ENCODE assay signal across 17 cellular contexts in genomic region chr16:77323695-77324094, GRCh38.
DNase-seq lines count a peak whose midpoint lies in the region; TF ChIP-seq lines count a peak whose summit lies in the region.
"Had no signal": no experiment of that assay in that cellular context is flagged by ENCODE, and none has a peak within 500 bp of the region (broad histone marks: within the 10 kb centered on the region; RNA-seq: fewer than 3 reads in every experiment).

No MANE protein-coding gene starts in this region.

- no peak overlapping the region for H2BK12ac ChIP-seq in mesenchymal stem cell (ENCODE audit: low read length in 2 of 2)

- H3K79me1 ChIP-seq in mesenchymal stem cell (replicated peaks; ENCODE audit: low read length, poor library complexity, severe bottlenecking) = no peaks in the 10 kb centered on the region

- no peak for TF ChIP-seq CTCF in Loucy (conservative IDR thresholded peaks at IDR 0.05; ENCODE audit: low read length)
- TF ChIP-seq CTCF in PC-9 (conservative IDR thresholded peaks at IDR 0.05) = no peak
- no peak for TF ChIP-seq CTCF in mammary epithelial cell (conservative IDR thresholded peaks at IDR 0.05 in 1 of 2, IDR thresholded peaks at IDR 0.05 in 1 of 2; ENCODE audit: extremely low read depth in 1 of 2, insufficient read depth in 1 of 2, low read depth in 1 of 2, low read length in 2 of 2)

- no peak overlapping the region for H4K91ac ChIP-seq in mesenchymal stem cell (ENCODE audit: low read length)

- H3K9me3 ChIP-seq in Loucy (ENCODE audit: insufficient read depth, low read depth, low read length) (no peaks in the 10 kb centered on the region), PC-9 (ENCODE audit: insufficient read depth, low read depth) (no peaks in the 10 kb centered on the region), mesenchymal stem cell (ENCODE audit: control insufficient read depth, low read length) (no peaks in the 10 kb centered on the region), mammary epithelial cell (replicated peaks; ENCODE audit: insufficient read depth, low read length) (no peaks in the 10 kb centered on the region)
- H3K9me3 ChIP-seq: BLaER1 treated with 17β-estradiol and CSF1 and Interleukin-3, amounts not matched to agents 10 nM and 100 nM; HAP-1 had no signal

- peaks cover 14% of the 10 kb centered on the region for H3K4me1 ChIP-seq in Loucy (ENCODE audit: insufficient read depth, low read length, poor library complexity, severe bottlenecking)
- no peaks in the 10 kb centered on the region for H3K4me1 ChIP-seq in PC-9 (replicated peaks; ENCODE audit: insufficient read depth)
- no peaks in the 10 kb centered on the region for H3K4me1 ChIP-seq in mesenchymal stem cell (ENCODE audit: control insufficient read depth, insufficient read depth, low read depth, low read length)
- no peaks in the 10 kb centered on the region for H3K4me1 ChIP-seq in mammary epithelial cell (ENCODE audit: insufficient read depth, low read length)
- H3K4me1 ChIP-seq: HAP-1 had no signal

- H3K4me3 ChIP-seq in Loucy (ENCODE audit: low read length, poor library complexity, severe bottlenecking) (no peak overlapping the region), PC-9 (no peak overlapping the region), mesenchymal stem cell (ENCODE audit: insufficient read depth in 1 of 2, low read depth in 1 of 2, low read length in 2 of 2) (no peak overlapping the region), mammary epithelial cell (replicated peaks in 1 of 3; ENCODE audit: insufficient read depth in 1 of 3, low read depth in 2 of 3, low read length in 3 of 3) (no peak overlapping the region)
- H3K4me3 ChIP-seq: BLaER1 treated with 17β-estradiol and CSF1 and Interleukin-3, amounts not matched to agents 10 nM and 100 nM; GM12878; GM23248; HAP-1 had no signal

- in situ Hi-C loops in mammary epithelial cell (cut with MboI; ENCODE audit: low sequenced_read_pairs in 2 of 2) = no loop called here

- POLR2A ChIA-PET in PC-9 (lab: Charles Lee; ENCODE audit: unreplicated experiment) = no interaction called here
- POLR2A ChIA-PET in HEK293T (lab: Yijun Ruan, JAX) = no interaction called here

- H4K20me1 ChIP-seq in Loucy (ENCODE audit: insufficient read depth, low read length, poor library complexity, severe bottlenecking) (no peaks in the 10 kb centered on the region), PC-9 (ENCODE audit: insufficient read depth) (no peaks in the 10 kb centered on the region), mammary epithelial cell (ENCODE audit: insufficient read depth, low read length) (no peaks in the 10 kb centered on the region)
- H4K20me1 ChIP-seq: BLaER1 treated with 17β-estradiol and CSF1 and Interleukin-3, amounts not matched to agents 10 nM and 100 nM had no signal

- H3K79me2 ChIP-seq in Loucy (ENCODE audit: insufficient read depth, low read length) (no peaks in the 10 kb centered on the region), PC-9 (ENCODE audit: low read depth) (no peaks in the 10 kb centered on the region), mammary epithelial cell (ENCODE audit: insufficient read depth, low read length) (no peaks in the 10 kb centered on the region)

- H3K27ac ChIP-seq in PC-9 (no peak overlapping the region), mesenchymal stem cell (ENCODE audit: low read length, poor library complexity, severe bottlenecking) (no peak overlapping the region), mammary epithelial cell (ENCODE audit: insufficient read depth, low read depth, low read length) (no peak overlapping the region)
- H3K27ac ChIP-seq: BLaER1 treated with 17β-estradiol and CSF1 and Interleukin-3, amounts not matched to agents 10 nM and 100 nM; GM23248; HL-60 had no signal

- WGBS in mesenchymal stem cell = 71% methylated on average over 1 of the region's 2 CpGs
- 14% methylated on average over 2 of the region's 2 CpGs for WGBS in mammary epithelial cell (ENCODE audit: low coverage, missing lambda C conversion rate)

- H3K18ac ChIP-seq in mesenchymal stem cell (ENCODE audit: low read depth in 1 of 2, low read length in 2 of 2) = no peak overlapping the region

- BruUV-seq in PC-9 (replicated peaks; lab: Mats Ljungman, UMichigan) = no TSS peak
- no TSS peak for BruUV-seq in mammary epithelial cell (replicated peaks; lab: Mats Ljungman, UMichigan)

- no peak overlapping the region for H2BK5ac ChIP-seq in mesenchymal stem cell (ENCODE audit: low read depth, low read length, poor library complexity, severe bottlenecking)

- H3K4me2 ChIP-seq in Loucy (ENCODE audit: low read depth, low read length, poor library complexity, severe bottlenecking) = peak overlapping the region; percentile 38
- no peak overlapping the region for H3K4me2 ChIP-seq in PC-9
- no peak overlapping the region for H3K4me2 ChIP-seq in mesenchymal stem cell (ENCODE audit: low read length, poor library complexity, severe bottlenecking)
- no peak overlapping the region for H3K4me2 ChIP-seq in mammary epithelial cell (ENCODE audit: insufficient read depth, low read depth, low read length)
- H3K4me2 ChIP-seq: BLaER1 treated with 17β-estradiol and CSF1 and Interleukin-3, amounts not matched to agents 10 nM and 100 nM had no signal

- no peak overlapping the region for H3K23ac ChIP-seq in mesenchymal stem cell (ENCODE audit: low read length in 2 of 2)

- H3K14ac ChIP-seq in mesenchymal stem cell (ENCODE audit: low read length in 2 of 2) = no peak overlapping the region

- no peak overlapping the region for H4K8ac ChIP-seq in mesenchymal stem cell (ENCODE audit: low read length)

- dilution Hi-C loops in mammary epithelial cell (cut with HindIII; ENCODE audit: low sequenced_read_pairs) = no loop called here

- no peaks in the 10 kb centered on the region for H3F3A ChIP-seq in Loucy (ENCODE audit: low read depth)
- H3F3A ChIP-seq in PC-9 (ENCODE audit: insufficient read depth, low read depth) = no peaks in the 10 kb centered on the region

- CTCF ChIA-PET in PC-9 (lab: Charles Lee) (no interaction called here), HEK293T (lab: Yijun Ruan, JAX) (no interaction called here), mammary epithelial cell (lab: Charles Lee; ENCODE audit: low non-redundant PET) (no interaction called here)

- DNase-seq in DMS79 treated with DMSO at 0.1 percent for 48 hours (lab: John Stamatoyannopoulos, UW) (peak; percentile 17), DMS79 (lab: John Stamatoyannopoulos, UW) (no peak), PC-9 (no peak), mesenchymal stem cell (no peak), HEK293T (ENCODE audit: extremely low spot score) (no peak), mammary epithelial cell (no peak)
- DNase-seq: 8988T; Calu3; CD8-positive, alpha-beta T cell; EL; GM23248; HFFc6 had no signal

- no peaks in the 10 kb centered on the region for H3K36me3 ChIP-seq in Loucy (ENCODE audit: insufficient read depth, low read length)
- H3K36me3 ChIP-seq in PC-9 (ENCODE audit: low read depth) = no peaks in the 10 kb centered on the region
- no peaks in the 10 kb centered on the region for H3K36me3 ChIP-seq in mesenchymal stem cell (ENCODE audit: control insufficient read depth in 1 of 2, insufficient read depth in 2 of 2, low read depth in 1 of 2, low read length in 2 of 2)
- no peaks in the 10 kb centered on the region for H3K36me3 ChIP-seq in mammary epithelial cell (ENCODE audit: insufficient read depth, low read length)
- H3K36me3 ChIP-seq: BLaER1 treated with 17β-estradiol and CSF1 and Interleukin-3, amounts not matched to agents 10 nM and 100 nM; HAP-1 had no signal

- H2AK5ac ChIP-seq in mesenchymal stem cell (ENCODE audit: low read length, severe bottlenecking) = no peak overlapping the region

- H3K27me3 ChIP-seq in Loucy (ENCODE audit: insufficient read depth, low read length, poor library complexity, severe bottlenecking) = no peaks in the 10 kb centered on the region
- H3K27me3 ChIP-seq in PC-9 (ENCODE audit: insufficient read depth, low read depth) = no peaks in the 10 kb centered on the region
- H3K27me3 ChIP-seq in mesenchymal stem cell (ENCODE audit: control insufficient read depth in 1 of 2, insufficient read depth in 1 of 2, low read length in 2 of 2) = no peaks in the 10 kb centered on the region
- H3K27me3 ChIP-seq in mammary epithelial cell (ENCODE audit: insufficient read depth, low read length) = peaks cover 1% of the 10 kb centered on the region
- H3K27me3 ChIP-seq: BLaER1 treated with 17β-estradiol and CSF1 and Interleukin-3, amounts not matched to agents 10 nM and 100 nM had no signal

- no peak overlapping the region for H2BK120ac ChIP-seq in mesenchymal stem cell (ENCODE audit: low read depth, low read length)

- H3K9ac ChIP-seq in Loucy (ENCODE audit: low read depth, low read length, poor library complexity, severe bottlenecking) (no peak overlapping the region), mesenchymal stem cell (ENCODE audit: low read length) (no peak overlapping the region), mammary epithelial cell (ENCODE audit: insufficient read depth, low read length) (no peak overlapping the region)
- H3K9ac ChIP-seq: BLaER1 treated with 17β-estradiol and CSF1 and Interleukin-3, amounts not matched to agents 10 nM and 100 nM; GM23248 had no signal

- no peak overlapping the region for H3K4ac ChIP-seq in mesenchymal stem cell (ENCODE audit: low read depth in 1 of 2, low read length in 2 of 2)

- H3K9me2 ChIP-seq in Loucy (replicated peaks; ENCODE audit: low read depth, low read length) = no peaks in the 10 kb centered on the region
- H3K9me2 ChIP-seq in PC-9 (ENCODE audit: insufficient read depth) = no peaks in the 10 kb centered on the region

- no peak overlapping the region for H2BK15ac ChIP-seq in mesenchymal stem cell (ENCODE audit: low read depth, poor library complexity, severe bottlenecking)

- intact Hi-C loops in PC-9 (cut with micrococcal nuclease; ENCODE audit: unreplicated experiment) (no loop called here), mammary epithelial cell (cut with micrococcal nuclease) (no loop called here)

- H2AFZ ChIP-seq in Loucy (ENCODE audit: low read length) = peak overlapping the region; percentile 30
- 0 out of 2 replicates have a peak overlapping the region, but pooled peaks have one; percentile 39 for H2AFZ ChIP-seq in PC-9
- no peak overlapping the region for H2AFZ ChIP-seq in mesenchymal stem cell (ENCODE audit: low read depth, low read length)
- no peak overlapping the region for H2AFZ ChIP-seq in mammary epithelial cell (ENCODE audit: low read depth, low read length)
- H2AFZ ChIP-seq: GM23248 had no signal

TF ChIP-seq in HEK293T, 16 proteins besides CTCF, POLR2A, EP300 and RAD21 (continues in another document):
- TF ChIP-seq HDGF (IDR thresholded peaks at IDR 0.05; ENCODE audit: borderline replicate concordance) = no peak
- TF ChIP-seq PKNOX1 (IDR thresholded peaks at IDR 0.05) = no peak
- TF ChIP-seq FOXA1 (IDR thresholded peaks at IDR 0.05) = no peak
- TF ChIP-seq ZNF384 (IDR thresholded peaks at IDR 0.05) = no peak

Comparison
In these comparisons a context has a peak if more than half of its experiments do, and no peak if none do; other contexts are left out.
1. H2AFZ ChIP-seq: peak in Loucy (single experiment) and PC-9 (single experiment); none in mesenchymal stem cell (single experiment) and mammary epithelial cell (single experiment).